Comparison of ENCODE assay signal across 8 cellular contexts in genomic region chr12:48409938-48410337, GRCh38. TPM values are rescaled to one million over a fixed set of nuclear protein-coding genes. Genes with fewer than 3 reads are reported as not detected.
DNase-seq lines count a peak whose midpoint lies in the region; ATAC-seq, FAIRE-seq and TF ChIP-seq lines count a peak whose summit lies in the region.
"Not testable (repeated sequence)": the region's sequence is repeated elsewhere in the genome, so short reads cannot be mapped to it uniquely, and the experiment has no call there.

No MANE protein-coding gene starts in this region.

- H3K27me3 Mint-ChIP-seq in activated CD4-positive, alpha-beta T cell treated with anti-CD3 and anti-CD28 coated beads, Interleukin-2, amount 10 ng/mL, durations not matched to agents 24 days and 14 days; stimulated activated naive CD8-positive, alpha-beta T cell treated with anti-CD3 and anti-CD28 coated beads, Interleukin-15, amount 100 ng/mL, for 72 hours: not testable (repeated sequence)
- peaks cover 17 to 19% of the 10 kb centered on the region in 2 donors for H3K27me3 Mint-ChIP-seq in natural killer cell (ENCODE audit: low read depth in 2 of 2)

- H3K9ac ChIP-seq in DND-41 (ENCODE audit: low read depth, low read length), result not testable (repeated sequence)

- H3K27ac ChIP-seq in DND-41 (ENCODE audit: low read length), result not testable (repeated sequence)

- H3K9me3 ChIP-seq in DND-41 (ENCODE audit: insufficient read depth, low read length, severe bottlenecking), result not testable (repeated sequence)

- not testable (repeated sequence) for H3K4me1 Mint-ChIP-seq in activated CD4-positive, alpha-beta T cell treated with anti-CD3 and anti-CD28 coated beads, Interleukin-2, amount 10 ng/mL, durations not matched to agents 24 days and 14 days
- peaks cover 12% of the 10 kb centered on the region in 2 donors for H3K4me1 Mint-ChIP-seq in natural killer cell
- peaks cover 14% of the 10 kb centered on the region for H3K4me1 Mint-ChIP-seq in stimulated activated naive CD8-positive, alpha-beta T cell treated with anti-CD3 and anti-CD28 coated beads, Interleukin-15, amount 100 ng/mL, for 72 hours

- not testable (repeated sequence) for H3K36me3 ChIP-seq in DND-41 (ENCODE audit: insufficient read depth, low read length); bronchial epithelial cell (ENCODE audit: control insufficient read depth, insufficient read depth, low read length)

- not testable (repeated sequence) for H3K4me2 ChIP-seq in DND-41 (ENCODE audit: insufficient read depth, low read length)

- H3K9me3 Mint-ChIP-seq in activated CD4-positive, alpha-beta T cell treated with anti-CD3 and anti-CD28 coated beads, Interleukin-2, amount 10 ng/mL, durations not matched to agents 24 days and 14 days, result peaks cover 14% of the 10 kb centered on the region
- H3K9me3 Mint-ChIP-seq in natural killer cell, result not testable (repeated sequence)
- peaks cover 22 to 43% of the 10 kb centered on the region in 2 donors for H3K9me3 Mint-ChIP-seq in stimulated activated naive CD8-positive, alpha-beta T cell treated with anti-CD3 and anti-CD28 coated beads, Interleukin-15, amount 100 ng/mL, for 72 hours

- H4K20me1 ChIP-seq in DND-41 (ENCODE audit: insufficient read depth, low read length), result not testable (repeated sequence)

- DNase-seq in DND-41 (peak; percentile 18), NCI-H460 (ENCODE audit: extremely low read depth, low read depth) (peak; percentile 2), SW480 (ENCODE audit: low spot score) (peak; percentile 9), activated T-helper 1 cell treated with Interleukin-2 at 50 U/mL for 16 hours (ENCODE audit: low read depth) (peak; percentile 32), bronchial epithelial cell (ENCODE audit: low read depth) (peak; percentile 13), natural killer cell (peak; percentile 27)
- peak; percentile 69 for DNase-seq in activated CD4-positive, alpha-beta T cell treated with anti-CD3 and anti-CD28 coated beads, Interleukin-2, amount 10 ng/mL, durations not matched to agents 24 days and 14 days
- peak; percentile 4 to 13 for DNase-seq in stimulated activated naive CD8-positive, alpha-beta T cell treated with anti-CD3 and anti-CD28 coated beads, Interleukin-15, amount 100 ng/mL, for 72 hours

- H3K4me1 ChIP-seq in DND-41 (ENCODE audit: insufficient read depth, low read length), result not testable (repeated sequence)

- H2AFZ ChIP-seq in DND-41 (ENCODE audit: low read depth, low read length), result not testable (repeated sequence)

- not testable (repeated sequence) for H3K4me3 ChIP-seq in DND-41 (ENCODE audit: low read depth in 1 of 2, low read length in 2 of 2); bronchial epithelial cell (ENCODE audit: low read depth, low read length)

- not testable (repeated sequence) for H3K79me2 ChIP-seq in DND-41 (ENCODE audit: insufficient read depth, low read length)

- H3K36me3 Mint-ChIP-seq in activated CD4-positive, alpha-beta T cell treated with anti-CD3 and anti-CD28 coated beads, Interleukin-2, amount 10 ng/mL, durations not matched to agents 24 days and 14 days (ENCODE audit: low read depth), result not testable (repeated sequence)
- H3K36me3 Mint-ChIP-seq in natural killer cell, result peaks cover 18% of the 10 kb centered on the region

- FAIRE-seq in bronchial epithelial cell (lab: Jason Lieb, UNC), result not testable (repeated sequence)

- not testable (repeated sequence) for ATAC-seq in DND-41 (ENCODE audit: insufficient read depth, low read depth); stimulated activated naive CD8-positive, alpha-beta T cell treated with anti-CD3 and anti-CD28 coated beads, Interleukin-15, amount 100 ng/mL, for 72 hours
- ATAC-seq in natural killer cell, result peak; percentile 54 to 70 (median 68)

- not testable (repeated sequence) for H3K27me3 ChIP-seq in DND-41 (ENCODE audit: insufficient read depth, low read length, poor library complexity); bronchial epithelial cell (ENCODE audit: control insufficient read depth, insufficient read depth, low read length)

- not testable (repeated sequence) for TF ChIP-seq CTCF in DND-41 (IDR thresholded peaks at IDR 0.05; ENCODE audit: borderline replicate concordance, extremely low read depth, low read length, poor library complexity, severe bottlenecking); bronchial epithelial cell (IDR thresholded peaks at IDR 0.05; ENCODE audit: insufficient read depth, low read length, severe bottlenecking); natural killer cell (IDR thresholded peaks at IDR 0.05)

- intact Hi-C loops in activated CD4-positive, alpha-beta T cell treated with anti-CD3 and anti-CD28 coated beads, Interleukin-2, amount 10 ng/mL, durations not matched to agents 24 days and 14 days (cut with micrococcal nuclease); natural killer cell (cut with micrococcal nuclease): not testable (repeated sequence)

- H3K27ac Mint-ChIP-seq in activated CD4-positive, alpha-beta T cell treated with anti-CD3 and anti-CD28 coated beads, Interleukin-2, amount 10 ng/mL, durations not matched to agents 24 days and 14 days; stimulated activated naive CD8-positive, alpha-beta T cell treated with anti-CD3 and anti-CD28 coated beads, Interleukin-15, amount 100 ng/mL, for 72 hours: not testable (repeated sequence)
- H3K27ac Mint-ChIP-seq in natural killer cell, result peak overlapping the region; percentile 36 to 56

- not testable (repeated sequence) for H3K4me3 Mint-ChIP-seq in activated CD4-positive, alpha-beta T cell treated with anti-CD3 and anti-CD28 coated beads, Interleukin-2, amount 10 ng/mL, durations not matched to agents 24 days and 14 days; stimulated activated naive CD8-positive, alpha-beta T cell treated with anti-CD3 and anti-CD28 coated beads, Interleukin-15, amount 100 ng/mL, for 72 hours
- peak overlapping the region; percentile 55 for H3K4me3 Mint-ChIP-seq in natural killer cell

RNA-seq across cellular contexts. Expression of gene ZNF641, which starts 59.2 kb away (rescaled TPM):
- total RNA-seq in NCI-H460 (2014; rRNA removed; shearing (Covaris generic)), result 5.1 and 7.4 TPM in 2 replicates
- 2.9 and 5.5 TPM in 2 replicates for polyA plus RNA-seq in NCI-H460 (2014; cell fraction: nucleus; rRNA removed)
- total RNA-seq in activated CD4-positive, alpha-beta T cell treated with anti-CD3 and anti-CD28 coated beads, Interleukin-2, amount 10 ng/mL, durations not matched to agents 24 days and 14 days, result 6.7 and 7.6 TPM in 2 replicates
- 9.0 and 12.0 TPM in 2 replicates for total RNA-seq in bronchial epithelial cell
- total RNA-seq in natural killer cell, result 10 to 100 TPM; 44.0 to 51.4 (median 48.8) TPM

Comparison
In these comparisons a context has a peak if more than half of its experiments do, and no peak if none do; other contexts are left out.
1. DNase-seq: peak in every context shown above with its lines; median percentile 69 in activated CD4-positive, alpha-beta T cell treated with anti-CD3 and anti-CD28 coated beads, Interleukin-2, amount 10 ng/mL, durations not matched to agents 24 days and 14 days; 32 in activated T-helper 1 cell treated with Interleukin-2 at 50 U/mL for 16 hours; 27 in natural killer cell; 18 in DND-41; 13 in bronchial epithelial cell; 9 in SW480; 8 in stimulated activated naive CD8-positive, alpha-beta T cell treated with anti-CD3 and anti-CD28 coated beads, Interleukin-15, amount 100 ng/mL, for 72 hours; 2 in NCI-H460.